13 cellular contexts compared by ENCODE assay signal in genomic region chr3:11212301-11212613, GRCh38. TPM values are rescaled to one million over a fixed set of nuclear protein-coding genes. Genes with fewer than 3 reads are reported as not detected.
DNase-seq lines count a peak whose midpoint lies in the region; ATAC-seq and TF ChIP-seq lines count a peak whose summit lies in the region.
"Had no signal": no experiment of that assay in that cellular context is flagged by ENCODE, and none has a peak within 500 bp of the region (broad histone marks: within the 10 kb centered on the region; RNA-seq: fewer than 3 reads in every experiment).

No MANE protein-coding gene starts in this region.

- peaks cover 3% of the 10 kb centered on the region for H3K79me2 ChIP-seq in fibroblast of lung (ENCODE audit: control insufficient read depth, insufficient read depth, low read length)

- H3K27ac ChIP-seq in SJSA1 (peak overlapping the region; percentile 74), fibroblast of lung (ENCODE audit: insufficient read depth, low read length) (no peak overlapping the region)
- H3K27ac ChIP-seq: body of pancreas, pancreas had no signal

- no peak overlapping the region for H3K4me3 ChIP-seq in SJSA1
- no peak overlapping the region for H3K4me3 ChIP-seq in fibroblast of lung (replicated peaks in 1 of 4; ENCODE audit: control extremely low read depth in 1 of 4, insufficient read depth in 1 of 4, low read depth in 3 of 4, low read length in 4 of 4)
- H3K4me3 ChIP-seq: body of pancreas, pancreas had no signal

- H3K9me3 ChIP-seq in SJSA1 (replicated peaks): no peaks in the 10 kb centered on the region
- H3K9me3 ChIP-seq in fibroblast of lung (ENCODE audit: control insufficient read depth, insufficient read depth, low read depth, low read length): no peaks in the 10 kb centered on the region
- H3K9me3 ChIP-seq: body of pancreas, pancreas had no signal

- H3K27me3 ChIP-seq in SJSA1 (replicated peaks) (no peaks in the 10 kb centered on the region), fibroblast of lung (ENCODE audit: control insufficient read depth, insufficient read depth, low read length) (no peaks in the 10 kb centered on the region)
- H3K27me3 ChIP-seq: body of pancreas, pancreas had no signal

- H3K4me1 ChIP-seq in SJSA1 (replicated peaks) (peaks cover 41% of the 10 kb centered on the region), fibroblast of lung (ENCODE audit: control insufficient read depth, extremely low read depth, insufficient read depth, low read length) (peaks cover 15% of the 10 kb centered on the region)
- H3K4me1 ChIP-seq: body of pancreas, pancreas had no signal

- ATAC-seq in sciatic nerve: no peak
- ATAC-seq in GM18519 (IDR thresholded peaks at IDR 0.05; ENCODE audit: low FRiP score, unreplicated experiment): no peak
- ATAC-seq: body of pancreas, pancreas had no signal

- H4K20me1 ChIP-seq in fibroblast of lung (ENCODE audit: control insufficient read depth, extremely low read depth, insufficient read depth, low read length): no peaks in the 10 kb centered on the region

- H2AFZ ChIP-seq in fibroblast of lung (ENCODE audit: low read length): no peak overlapping the region

- peaks cover 36% of the 10 kb centered on the region for H3K36me3 ChIP-seq in SJSA1
- H3K36me3 ChIP-seq in fibroblast of lung (ENCODE audit: control insufficient read depth, insufficient read depth, low read length): no peaks in the 10 kb centered on the region
- H3K36me3 ChIP-seq: pancreas had no signal

- no peak overlapping the region for H3K9ac ChIP-seq in fibroblast of lung (ENCODE audit: insufficient read depth, low read length)

- peak; percentile 66 for DNase-seq in Daoy (ENCODE audit: low read depth)
- DNase-seq in SJSA1 (ENCODE audit: low read depth in 1 of 2, low spot score in 2 of 2): peak; percentile 53 to 73
- DNase-seq in fibroblast of lung (ENCODE audit: low read depth in 2 of 2): peak; percentile 55 to 80
- peak; percentile 10 for DNase-seq in sciatic nerve (ENCODE audit: low spot score)
- DNase-seq in NCI-H82 (lab: John Stamatoyannopoulos, UW): no peak
- DNase-seq in NCI-H748 (lab: John Stamatoyannopoulos, UW; ENCODE audit: unreplicated experiment): no peak
- no peak for DNase-seq in SIG-M5 treated with dmso at 0.1 percent for 504 hours (lab: John Stamatoyannopoulos, UW; ENCODE audit: unreplicated experiment)
- DNase-seq: activated CD4-positive, alpha-beta T cell treated with anti-CD3 and anti-CD28 coated beads, Interleukin-2, amount 10 ng/mL, durations not matched to agents 7 days and 5 days; body of pancreas; DMS79 treated with DMSO at 0.1 percent for 48 hours; NCI-H2171 treated with DMSO at 0.1 percent for 48 hours; pancreas had no signal

- no peak for TF ChIP-seq CTCF in fibroblast of lung (conservative IDR thresholded peaks at IDR 0.05 in 1 of 2, IDR thresholded peaks at IDR 0.05 in 1 of 2; ENCODE audit: low read depth in 1 of 2, low read length in 2 of 2)

- H3K4me2 ChIP-seq in fibroblast of lung (ENCODE audit: extremely low read depth, insufficient read depth, low read length): peak overlapping the region; percentile 10

- intact Hi-C loops in sciatic nerve (cut with DNase I): no loop called here

RNA-seq across cellular contexts. Expression of gene HRH1, which starts 58.0 kb away (rescaled TPM):
- total RNA-seq in Daoy (2014; rRNA removed; shearing (Covaris generic)): 8.2 and 9.0 TPM in 2 replicates
- 15.9 and 21.9 TPM in 2 replicates for total RNA-seq in SJSA1 (2014; rRNA removed; shearing (Covaris generic))
- total RNA-seq in fibroblast of lung (30.6 and 32.6 TPM in 2 replicates), sciatic nerve (40.3 TPM)
- 11.2 and 12.6 TPM in 2 replicates for polyA plus RNA-seq in fibroblast of lung
- polyA plus RNA-seq in fibroblast of lung (2012): 7.5 and 8.7 TPM in 2 replicates
- polyA minus RNA-seq in fibroblast of lung (ENCODE audit: low replicate concordance): 24.5 and 28.1 TPM in 2 replicates

RNA-seq across cellular contexts. Expression of gene ATG7, which starts 59.9 kb away (rescaled TPM):
- total RNA-seq in Daoy (2014; rRNA removed; shearing (Covaris generic)): 47.9 and 51.6 TPM in 2 replicates
- 36.7 and 45.2 TPM in 2 replicates for total RNA-seq in SJSA1 (2014; rRNA removed; shearing (Covaris generic))
- 56.5 and 60.9 TPM in 2 replicates for total RNA-seq in fibroblast of lung
- 50.8 and 61.5 TPM in 2 replicates for polyA plus RNA-seq in fibroblast of lung
- 25.4 and 35.0 TPM in 2 replicates for polyA plus RNA-seq in fibroblast of lung (2012)
- polyA minus RNA-seq in fibroblast of lung (ENCODE audit: low replicate concordance): 81.8 and 91.1 TPM in 2 replicates
- total RNA-seq in sciatic nerve: 68.9 TPM

Comparison
In these comparisons a context has a peak if more than half of its experiments do, and no peak if none do; other contexts are left out.
1. DNase-seq: peak in Daoy (single experiment), SJSA1 (2 of 2), fibroblast of lung (2 of 2) and sciatic nerve (single experiment); none in NCI-H82 (single experiment), NCI-H748 (single experiment) and SIG-M5 treated with dmso at 0.1 percent for 504 hours (single experiment).